Comparison of ENCODE assay signal across 2 cellular contexts in genomic region chr20:41572010-41572572, GRCh38.
TF ChIP-seq lines count a peak whose summit lies in the region.

No MANE protein-coding gene starts in this region.

TF ChIP-seq in SK-N-SH, 30 proteins besides CTCF, POLR2A, EP300 and RAD21 (continued from another document):
- TF ChIP-seq SMC3 (IDR thresholded peaks at IDR 0.05; ENCODE audit: low read depth, low read length) (no peak), CHD2 (IDR thresholded peaks at IDR 0.05; ENCODE audit: low read length, partially characterized antibody) (no peak), GABPA (IDR thresholded peaks at IDR 0.05; ENCODE audit: low read depth) (no peak), FOSL2 (IDR thresholded peaks at IDR 0.05; ENCODE audit: borderline replicate concordance, low read depth) (no peak), JUND (IDR thresholded peaks at IDR 0.05) (no peak), NRF1 (IDR thresholded peaks at IDR 0.05; ENCODE audit: low read depth, low read length) (no peak), REST (IDR thresholded peaks at IDR 0.05; ENCODE audit: low read depth, low read length) (no peak), NFIC (IDR thresholded peaks at IDR 0.05; ENCODE audit: borderline replicate concordance) (no peak), SIN3A (IDR thresholded peaks at IDR 0.05; ENCODE audit: borderline replicate concordance, low read depth, low read length) (no peak), GATA2 (CRISPR knock-in tag; IDR thresholded peaks at IDR 0.05) (no peak), RFX5 (IDR thresholded peaks at IDR 0.05; ENCODE audit: low read length) (no peak), YY1 (IDR thresholded peaks at IDR 0.05; ENCODE audit: low read depth) (no peak), TEAD4 (IDR thresholded peaks at IDR 0.05; ENCODE audit: borderline replicate concordance, insufficient read depth) (no peak)

TF ChIP-seq in SK-N-SH treated with all-trans-retinoic acid at 6 μM for 48 hours, 23 proteins besides CTCF, POLR2A, EP300 and RAD21 (continued from another document):
- no peak for TF ChIP-seq POU6F1 (CRISPR knock-in tag; IDR thresholded peaks at IDR 0.05; ENCODE audit: borderline replicate concordance, low read depth)
- no peak for TF ChIP-seq ARNTL (CRISPR knock-in tag; IDR thresholded peaks at IDR 0.05; ENCODE audit: borderline replicate concordance, low read depth)
